1 cellular context compared by ENCODE assay signal in the genomic region with DNA sequence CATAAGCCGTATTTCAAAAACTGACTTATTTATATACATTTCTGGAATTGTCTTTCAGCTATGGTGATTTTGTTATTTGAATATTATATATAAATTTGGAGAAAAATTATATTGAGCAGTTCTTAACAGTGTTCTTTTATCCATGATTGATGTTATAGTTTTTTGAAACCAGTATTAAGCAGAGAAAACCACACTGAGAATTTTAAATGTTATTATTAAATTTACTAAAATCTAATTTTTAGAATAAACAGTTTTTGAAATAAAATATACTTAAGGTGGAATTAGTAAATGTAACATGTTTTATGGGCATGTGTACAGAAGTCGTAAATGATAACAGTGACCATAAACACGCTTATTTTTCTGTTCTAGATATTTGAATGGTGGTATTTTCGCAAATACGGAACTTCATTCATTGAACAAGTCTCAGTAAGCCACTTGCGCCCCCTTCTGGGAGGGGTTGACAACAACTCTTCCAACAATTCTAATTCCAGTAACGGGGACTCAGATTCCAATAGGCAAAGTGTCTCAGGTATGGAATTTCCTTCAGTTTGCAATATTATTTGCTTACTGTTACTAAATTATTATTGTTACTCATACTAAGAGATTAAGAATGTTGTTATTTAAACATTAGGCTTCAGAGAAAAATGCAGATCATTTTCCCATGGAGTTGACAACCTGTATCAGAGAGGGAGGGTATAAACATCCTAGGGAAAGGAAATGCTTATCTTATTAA.
TF ChIP-seq lines count a peak whose summit lies in the region.

No MANE protein-coding gene starts in this region.

TF ChIP-seq in K562, 482 proteins besides CTCF, POLR2A, EP300 and RAD21 (continued from another document and continues in another):
- TF ChIP-seq, protein P1, sequence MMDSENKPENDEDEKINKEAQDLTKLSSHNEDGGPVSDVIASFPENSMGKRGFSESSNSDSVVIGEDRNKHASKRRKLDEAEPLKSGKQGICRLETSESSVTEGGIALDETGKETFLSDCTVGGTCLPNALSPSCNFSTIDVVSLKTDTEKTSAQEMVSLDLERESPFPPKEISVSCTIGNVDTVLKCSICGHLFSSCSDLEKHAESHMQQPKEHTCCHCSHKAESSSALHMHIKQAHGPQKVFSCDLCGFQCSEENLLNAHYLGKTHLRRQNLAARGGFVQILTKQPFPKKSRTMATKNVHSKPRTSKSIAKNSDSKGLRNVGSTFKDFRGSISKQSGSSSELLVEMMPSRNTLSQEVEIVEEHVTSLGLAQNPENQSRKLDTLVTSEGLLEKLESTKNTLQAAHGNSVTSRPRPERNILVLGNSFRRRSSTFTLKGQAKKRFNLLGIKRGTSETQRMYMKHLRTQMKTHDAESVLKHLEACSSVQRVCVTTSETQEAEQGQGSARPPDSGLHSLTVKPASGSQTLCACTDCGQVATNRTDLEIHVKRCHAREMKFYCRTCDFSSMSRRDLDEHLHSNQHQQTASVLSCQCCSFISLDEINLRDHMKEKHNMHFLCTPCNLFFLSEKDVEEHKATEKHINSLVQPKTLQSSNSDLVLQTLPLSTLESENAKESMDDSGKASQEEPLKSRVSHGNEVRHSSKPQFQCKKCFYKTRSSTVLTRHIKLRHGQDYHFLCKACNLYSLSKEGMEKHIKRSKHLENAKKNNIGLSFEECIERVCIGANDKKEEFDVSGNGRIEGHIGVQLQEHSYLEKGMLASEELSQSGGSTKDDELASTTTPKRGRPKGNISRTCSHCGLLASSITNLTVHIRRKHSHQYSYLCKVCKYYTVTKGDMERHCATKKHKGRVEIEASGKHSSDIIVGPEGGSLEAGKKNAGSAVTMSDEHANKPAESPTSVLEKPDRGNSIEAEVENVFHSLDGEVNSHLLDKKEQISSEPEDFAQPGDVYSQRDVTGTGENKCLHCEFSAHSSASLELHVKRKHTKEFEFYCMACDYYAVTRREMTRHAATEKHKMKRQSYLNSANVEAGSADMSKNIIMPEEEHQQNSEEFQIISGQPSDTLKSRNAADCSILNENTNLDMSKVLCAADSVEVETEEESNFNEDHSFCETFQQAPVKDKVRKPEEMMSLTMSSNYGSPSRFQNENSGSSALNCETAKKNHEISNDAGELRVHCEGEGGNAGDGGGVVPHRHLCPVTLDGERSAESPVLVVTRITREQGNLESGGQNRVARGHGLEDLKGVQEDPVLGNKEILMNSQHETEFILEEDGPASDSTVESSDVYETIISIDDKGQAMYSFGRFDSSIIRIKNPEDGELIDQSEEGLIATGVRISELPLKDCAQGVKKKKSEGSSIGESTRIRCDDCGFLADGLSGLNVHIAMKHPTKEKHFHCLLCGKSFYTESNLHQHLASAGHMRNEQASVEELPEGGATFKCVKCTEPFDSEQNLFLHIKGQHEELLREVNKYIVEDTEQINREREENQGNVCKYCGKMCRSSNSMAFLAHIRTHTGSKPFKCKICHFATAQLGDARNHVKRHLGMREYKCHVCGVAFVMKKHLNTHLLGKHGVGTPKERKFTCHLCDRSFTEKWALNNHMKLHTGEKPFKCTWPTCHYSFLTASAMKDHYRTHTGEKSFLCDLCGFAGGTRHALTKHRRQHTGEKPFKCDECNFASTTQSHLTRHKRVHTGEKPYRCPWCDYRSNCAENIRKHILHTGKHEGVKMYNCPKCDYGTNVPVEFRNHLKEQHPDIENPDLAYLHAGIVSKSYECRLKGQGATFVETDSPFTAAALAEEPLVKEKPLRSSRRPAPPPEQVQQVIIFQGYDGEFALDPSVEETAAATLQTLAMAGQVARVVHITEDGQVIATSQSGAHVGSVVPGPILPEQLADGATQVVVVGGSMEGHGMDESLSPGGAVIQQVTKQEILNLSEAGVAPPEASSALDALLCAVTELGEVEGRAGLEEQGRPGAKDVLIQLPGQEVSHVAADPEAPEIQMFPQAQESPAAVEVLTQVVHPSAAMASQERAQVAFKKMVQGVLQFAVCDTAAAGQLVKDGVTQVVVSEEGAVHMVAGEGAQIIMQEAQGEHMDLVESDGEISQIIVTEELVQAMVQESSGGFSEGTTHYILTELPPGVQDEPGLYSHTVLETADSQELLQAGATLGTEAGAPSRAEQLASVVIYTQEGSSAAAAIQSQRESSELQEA (IDR thresholded peaks at IDR 0.05; ENCODE audit: low read depth): no peak
- TF ChIP-seq SLC30A9 (CRISPR knock-in tag; IDR thresholded peaks at IDR 0.05) (no peak), MAFG (tag; conservative IDR thresholded peaks at IDR 0.05) (peak; percentile 45; the same call in 1 of the 2 replicates), ZNF561 (CRISPR knock-in tag; conservative IDR thresholded peaks at IDR 0.05) (no peak), ZSCAN29 (IDR thresholded peaks at IDR 0.05) (no peak), SMAD4 (CRISPR knock-in tag; conservative IDR thresholded peaks at IDR 0.05) (no peak), GTF2A2 (tag; IDR thresholded peaks at IDR 0.05) (peak; percentile 29; the same call in 1 of the 2 replicates), POLR2H (tag; IDR thresholded peaks at IDR 0.05; ENCODE audit: low read depth) (peak; percentile 67), NBN (IDR thresholded peaks at IDR 0.05; ENCODE audit: low read depth) (0 out of 2 replicates have a peak, but pooled peaks have one; percentile 51)
- TF ChIP-seq, protein P2, sequence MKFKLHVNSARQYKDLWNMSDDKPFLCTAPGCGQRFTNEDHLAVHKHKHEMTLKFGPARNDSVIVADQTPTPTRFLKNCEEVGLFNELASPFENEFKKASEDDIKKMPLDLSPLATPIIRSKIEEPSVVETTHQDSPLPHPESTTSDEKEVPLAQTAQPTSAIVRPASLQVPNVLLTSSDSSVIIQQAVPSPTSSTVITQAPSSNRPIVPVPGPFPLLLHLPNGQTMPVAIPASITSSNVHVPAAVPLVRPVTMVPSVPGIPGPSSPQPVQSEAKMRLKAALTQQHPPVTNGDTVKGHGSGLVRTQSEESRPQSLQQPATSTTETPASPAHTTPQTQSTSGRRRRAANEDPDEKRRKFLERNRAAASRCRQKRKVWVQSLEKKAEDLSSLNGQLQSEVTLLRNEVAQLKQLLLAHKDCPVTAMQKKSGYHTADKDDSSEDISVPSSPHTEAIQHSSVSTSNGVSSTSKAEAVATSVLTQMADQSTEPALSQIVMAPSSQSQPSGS (CRISPR knock-in tag; IDR thresholded peaks at IDR 0.05): no peak
- TF ChIP-seq, protein P3, sequence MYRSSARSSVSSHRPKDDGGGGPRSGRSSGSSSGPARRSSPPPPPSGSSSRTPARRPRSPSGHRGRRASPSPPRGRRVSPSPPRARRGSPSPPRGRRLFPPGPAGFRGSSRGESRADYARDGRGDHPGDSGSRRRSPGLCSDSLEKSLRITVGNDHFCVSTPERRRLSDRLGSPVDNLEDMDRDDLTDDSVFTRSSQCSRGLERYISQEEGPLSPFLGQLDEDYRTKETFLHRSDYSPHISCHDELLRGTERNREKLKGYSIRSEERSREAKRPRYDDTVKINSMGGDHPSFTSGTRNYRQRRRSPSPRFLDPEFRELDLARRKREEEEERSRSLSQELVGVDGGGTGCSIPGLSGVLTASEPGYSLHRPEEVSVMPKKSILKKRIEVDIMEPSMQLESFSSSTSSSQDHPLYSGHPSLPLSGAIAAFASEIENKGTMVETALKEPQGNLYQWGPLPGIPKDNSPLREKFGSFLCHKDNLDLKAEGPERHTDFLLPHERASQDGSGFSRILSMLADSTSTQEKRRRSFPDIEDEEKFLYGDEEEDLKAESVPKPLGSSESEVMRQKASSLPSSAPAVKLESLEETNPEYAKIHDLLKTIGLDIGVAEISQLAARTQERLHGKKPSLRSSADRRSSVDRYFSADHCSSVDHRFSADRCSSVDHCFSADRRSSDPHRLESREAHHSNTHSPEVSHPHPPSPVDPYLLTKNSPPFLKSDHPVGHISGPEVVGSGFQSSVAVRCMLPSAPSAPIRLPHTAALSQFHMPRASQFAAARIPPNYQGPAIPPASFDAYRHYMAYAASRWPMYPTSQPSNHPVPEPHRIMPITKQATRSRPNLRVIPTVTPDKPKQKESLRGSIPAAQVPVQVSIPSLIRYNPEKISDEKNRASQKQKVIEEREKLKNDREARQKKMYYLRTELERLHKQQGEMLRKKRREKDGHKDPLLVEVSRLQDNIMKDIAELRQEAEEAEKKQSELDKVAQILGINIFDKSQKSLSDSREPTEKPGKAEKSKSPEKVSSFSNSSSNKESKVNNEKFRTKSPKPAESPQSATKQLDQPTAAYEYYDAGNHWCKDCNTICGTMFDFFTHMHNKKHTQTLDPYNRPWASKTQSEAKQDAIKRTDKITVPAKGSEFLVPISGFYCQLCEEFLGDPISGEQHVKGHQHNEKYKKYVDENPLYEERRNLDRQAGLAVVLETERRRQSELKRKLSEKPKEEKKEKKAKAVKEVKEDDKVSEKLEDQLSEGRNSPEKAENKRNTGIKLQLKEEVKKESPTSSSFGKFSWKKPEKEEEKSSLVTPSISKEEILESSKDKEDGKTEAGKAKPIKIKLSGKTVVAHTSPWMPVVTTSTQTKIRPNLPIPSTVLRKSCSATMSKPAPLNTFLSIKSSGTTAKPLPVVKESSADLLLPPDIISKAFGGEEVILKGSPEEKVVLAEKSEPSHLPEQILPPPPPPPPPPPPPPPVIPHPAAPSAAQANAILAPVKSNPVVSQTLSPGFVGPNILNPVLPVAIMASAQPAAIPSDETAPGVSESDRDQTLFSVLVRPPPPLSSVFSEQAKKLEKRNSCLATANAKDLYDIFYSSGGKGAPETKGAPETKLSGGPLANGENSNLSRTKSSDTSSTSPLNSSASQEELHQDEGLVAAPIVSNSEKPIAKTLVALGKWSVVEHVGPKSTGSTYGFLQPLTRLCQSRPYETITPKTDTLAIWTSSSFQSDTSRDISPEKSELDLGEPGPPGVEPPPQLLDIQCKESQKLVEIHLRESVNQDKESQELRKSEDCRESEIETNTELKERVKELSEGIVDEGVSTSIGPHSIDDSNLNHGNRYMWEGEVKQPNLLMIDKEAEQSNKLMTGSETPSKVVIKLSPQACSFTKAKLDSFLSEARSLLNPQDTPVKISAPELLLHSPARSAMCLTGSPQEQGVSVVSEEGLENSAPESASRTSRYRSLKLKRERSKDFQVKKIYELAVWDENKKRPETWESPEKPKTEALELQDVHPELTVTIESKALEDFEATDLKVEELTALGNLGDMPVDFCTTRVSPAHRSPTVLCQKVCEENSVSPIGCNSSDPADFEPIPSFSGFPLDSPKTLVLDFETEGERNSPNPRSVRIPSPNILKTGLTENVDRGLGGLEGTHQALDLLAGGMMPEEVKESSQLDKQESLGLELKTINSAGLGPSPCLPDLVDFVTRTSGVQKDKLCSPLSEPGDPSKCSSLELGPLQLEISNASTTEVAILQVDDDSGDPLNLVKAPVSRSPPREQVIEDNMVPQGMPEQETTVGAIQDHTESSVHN (IDR thresholded peaks at IDR 0.05; ENCODE audit: borderline replicate concordance in 1 of 2, low read depth in 1 of 2): no peak
- TF ChIP-seq, protein P4, sequence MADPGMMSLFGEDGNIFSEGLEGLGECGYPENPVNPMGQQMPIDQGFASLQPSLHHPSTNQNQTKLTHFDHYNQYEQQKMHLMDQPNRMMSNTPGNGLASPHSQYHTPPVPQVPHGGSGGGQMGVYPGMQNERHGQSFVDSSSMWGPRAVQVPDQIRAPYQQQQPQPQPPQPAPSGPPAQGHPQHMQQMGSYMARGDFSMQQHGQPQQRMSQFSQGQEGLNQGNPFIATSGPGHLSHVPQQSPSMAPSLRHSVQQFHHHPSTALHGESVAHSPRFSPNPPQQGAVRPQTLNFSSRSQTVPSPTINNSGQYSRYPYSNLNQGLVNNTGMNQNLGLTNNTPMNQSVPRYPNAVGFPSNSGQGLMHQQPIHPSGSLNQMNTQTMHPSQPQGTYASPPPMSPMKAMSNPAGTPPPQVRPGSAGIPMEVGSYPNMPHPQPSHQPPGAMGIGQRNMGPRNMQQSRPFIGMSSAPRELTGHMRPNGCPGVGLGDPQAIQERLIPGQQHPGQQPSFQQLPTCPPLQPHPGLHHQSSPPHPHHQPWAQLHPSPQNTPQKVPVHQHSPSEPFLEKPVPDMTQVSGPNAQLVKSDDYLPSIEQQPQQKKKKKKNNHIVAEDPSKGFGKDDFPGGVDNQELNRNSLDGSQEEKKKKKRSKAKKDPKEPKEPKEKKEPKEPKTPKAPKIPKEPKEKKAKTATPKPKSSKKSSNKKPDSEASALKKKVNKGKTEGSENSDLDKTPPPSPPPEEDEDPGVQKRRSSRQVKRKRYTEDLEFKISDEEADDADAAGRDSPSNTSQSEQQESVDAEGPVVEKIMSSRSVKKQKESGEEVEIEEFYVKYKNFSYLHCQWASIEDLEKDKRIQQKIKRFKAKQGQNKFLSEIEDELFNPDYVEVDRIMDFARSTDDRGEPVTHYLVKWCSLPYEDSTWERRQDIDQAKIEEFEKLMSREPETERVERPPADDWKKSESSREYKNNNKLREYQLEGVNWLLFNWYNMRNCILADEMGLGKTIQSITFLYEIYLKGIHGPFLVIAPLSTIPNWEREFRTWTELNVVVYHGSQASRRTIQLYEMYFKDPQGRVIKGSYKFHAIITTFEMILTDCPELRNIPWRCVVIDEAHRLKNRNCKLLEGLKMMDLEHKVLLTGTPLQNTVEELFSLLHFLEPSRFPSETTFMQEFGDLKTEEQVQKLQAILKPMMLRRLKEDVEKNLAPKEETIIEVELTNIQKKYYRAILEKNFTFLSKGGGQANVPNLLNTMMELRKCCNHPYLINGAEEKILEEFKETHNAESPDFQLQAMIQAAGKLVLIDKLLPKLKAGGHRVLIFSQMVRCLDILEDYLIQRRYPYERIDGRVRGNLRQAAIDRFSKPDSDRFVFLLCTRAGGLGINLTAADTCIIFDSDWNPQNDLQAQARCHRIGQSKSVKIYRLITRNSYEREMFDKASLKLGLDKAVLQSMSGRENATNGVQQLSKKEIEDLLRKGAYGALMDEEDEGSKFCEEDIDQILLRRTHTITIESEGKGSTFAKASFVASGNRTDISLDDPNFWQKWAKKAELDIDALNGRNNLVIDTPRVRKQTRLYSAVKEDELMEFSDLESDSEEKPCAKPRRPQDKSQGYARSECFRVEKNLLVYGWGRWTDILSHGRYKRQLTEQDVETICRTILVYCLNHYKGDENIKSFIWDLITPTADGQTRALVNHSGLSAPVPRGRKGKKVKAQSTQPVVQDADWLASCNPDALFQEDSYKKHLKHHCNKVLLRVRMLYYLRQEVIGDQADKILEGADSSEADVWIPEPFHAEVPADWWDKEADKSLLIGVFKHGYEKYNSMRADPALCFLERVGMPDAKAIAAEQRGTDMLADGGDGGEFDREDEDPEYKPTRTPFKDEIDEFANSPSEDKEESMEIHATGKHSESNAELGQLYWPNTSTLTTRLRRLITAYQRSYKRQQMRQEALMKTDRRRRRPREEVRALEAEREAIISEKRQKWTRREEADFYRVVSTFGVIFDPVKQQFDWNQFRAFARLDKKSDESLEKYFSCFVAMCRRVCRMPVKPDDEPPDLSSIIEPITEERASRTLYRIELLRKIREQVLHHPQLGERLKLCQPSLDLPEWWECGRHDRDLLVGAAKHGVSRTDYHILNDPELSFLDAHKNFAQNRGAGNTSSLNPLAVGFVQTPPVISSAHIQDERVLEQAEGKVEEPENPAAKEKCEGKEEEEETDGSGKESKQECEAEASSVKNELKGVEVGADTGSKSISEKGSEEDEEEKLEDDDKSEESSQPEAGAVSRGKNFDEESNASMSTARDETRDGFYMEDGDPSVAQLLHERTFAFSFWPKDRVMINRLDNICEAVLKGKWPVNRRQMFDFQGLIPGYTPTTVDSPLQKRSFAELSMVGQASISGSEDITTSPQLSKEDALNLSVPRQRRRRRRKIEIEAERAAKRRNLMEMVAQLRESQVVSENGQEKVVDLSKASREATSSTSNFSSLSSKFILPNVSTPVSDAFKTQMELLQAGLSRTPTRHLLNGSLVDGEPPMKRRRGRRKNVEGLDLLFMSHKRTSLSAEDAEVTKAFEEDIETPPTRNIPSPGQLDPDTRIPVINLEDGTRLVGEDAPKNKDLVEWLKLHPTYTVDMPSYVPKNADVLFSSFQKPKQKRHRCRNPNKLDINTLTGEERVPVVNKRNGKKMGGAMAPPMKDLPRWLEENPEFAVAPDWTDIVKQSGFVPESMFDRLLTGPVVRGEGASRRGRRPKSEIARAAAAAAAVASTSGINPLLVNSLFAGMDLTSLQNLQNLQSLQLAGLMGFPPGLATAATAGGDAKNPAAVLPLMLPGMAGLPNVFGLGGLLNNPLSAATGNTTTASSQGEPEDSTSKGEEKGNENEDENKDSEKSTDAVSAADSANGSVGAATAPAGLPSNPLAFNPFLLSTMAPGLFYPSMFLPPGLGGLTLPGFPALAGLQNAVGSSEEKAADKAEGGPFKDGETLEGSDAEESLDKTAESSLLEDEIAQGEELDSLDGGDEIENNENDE (IDR thresholded peaks at IDR 0.05; ENCODE audit: low read depth, low read length): no peak
